8 cellular contexts compared by ENCODE assay signal in genomic region chr17:74961657-74962360, GRCh38. TPM values are rescaled to one million over a fixed set of nuclear protein-coding genes. Genes with fewer than 3 reads are reported as not detected.
DNase-seq lines count a peak whose midpoint lies in the region; ATAC-seq and TF ChIP-seq lines count a peak whose summit lies in the region.

No MANE protein-coding gene starts in this region.

- peak; percentile 88 for TF ChIP-seq CTCF in endodermal cell (conservative IDR thresholded peaks at IDR 0.05)

- CTCF ChIA-PET in activated CD8-positive, alpha-beta memory T cell treated with anti-CD3 and anti-CD28 coated beads, Interleukin-2, amount 10 ng/mL, durations not matched to agents 7 days and 5 days (lab: Charles Lee): interaction anchor here (0.6 to 6.8 kb wide), 63 partner anchors 9 to 517 kb away, joined by 3 to 129 read pairs (median 5); partner anchors contain the start of genes ARMC7, CDR2L, GRB2 and HID1

- H3K4me1 ChIP-seq in endodermal cell (ENCODE audit: control insufficient read depth, insufficient read depth, low read length): no peaks in the 10 kb centered on the region

- H3K36me3 Mint-ChIP-seq in activated CD8-positive, alpha-beta memory T cell treated with anti-CD3 and anti-CD28 coated beads, Interleukin-2, amount 10 ng/mL, durations not matched to agents 7 days and 5 days: no peaks in the 10 kb centered on the region
- no peaks in the 10 kb centered on the region for H3K36me3 Mint-ChIP-seq in endodermal cell (ENCODE audit: low read depth)

- peak; percentile 83 for DNase-seq in COLO668 (lab: John Stamatoyannopoulos, UW; ENCODE audit: unreplicated experiment)
- DNase-seq in HUDEP-2 (lab: John Stamatoyannopoulos, UW; ENCODE audit: unreplicated experiment in 76 of 76): peak in 73 of 76 experiments; percentile 9 to 94 (median 67)
- peak; percentile 59 for DNase-seq in NOMO-1 treated with dmso at 0.1 percent for 144 hours (lab: John Stamatoyannopoulos, UW; ENCODE audit: unreplicated experiment)
- peak; percentile 87 for DNase-seq in activated CD8-positive, alpha-beta memory T cell treated with anti-CD3 and anti-CD28 coated beads, Interleukin-2, amount 10 ng/mL, durations not matched to agents 7 days and 5 days
- peak; percentile 98 for DNase-seq in endodermal cell
- DNase-seq in midbrain (lab: John Stamatoyannopoulos, UW): peak; percentile 85
- DNase-seq in stimulated activated CD8-positive, alpha-beta memory T cell treated with anti-CD3 and anti-CD28 coated beads, Interleukin-2, amount 100 ng/mL, for 48 hours (ENCODE audit: low read depth in 2 of 2): peak; percentile 78 to 80

- H3K9me3 ChIP-seq in endodermal cell (ENCODE audit: control insufficient read depth, low read length): no peaks in the 10 kb centered on the region

- peaks cover 7% of the 10 kb centered on the region for H3K4me1 Mint-ChIP-seq in activated CD8-positive, alpha-beta memory T cell treated with anti-CD3 and anti-CD28 coated beads, Interleukin-2, amount 10 ng/mL, durations not matched to agents 7 days and 5 days
- peaks cover 1% of the 10 kb centered on the region for H3K4me1 Mint-ChIP-seq in endodermal cell

- H3K27me3 ChIP-seq in endodermal cell (ENCODE audit: control insufficient read depth, insufficient read depth, low read length, poor library complexity, severe bottlenecking): peaks cover 26% of the 10 kb centered on the region

- no peak overlapping the region for H3K27ac ChIP-seq in endodermal cell (ENCODE audit: low read depth, low read length)

- no peaks in the 10 kb centered on the region for H3K27me3 Mint-ChIP-seq in activated CD8-positive, alpha-beta memory T cell treated with anti-CD3 and anti-CD28 coated beads, Interleukin-2, amount 10 ng/mL, durations not matched to agents 7 days and 5 days
- peaks cover 22% of the 10 kb centered on the region for H3K27me3 Mint-ChIP-seq in endodermal cell (ENCODE audit: insufficient read depth)

- no peak overlapping the region for H3K9ac ChIP-seq in endodermal cell (ENCODE audit: extremely low read depth, low read length, poor library complexity, severe bottlenecking)

- 46 to 61% methylated on average over 11 to 23 of the region's 23 CpGs for WGBS in endodermal cell (ENCODE audit: insufficient coverage in 1 of 2, insufficient read length in 1 of 2), 2 experiments

- peak; percentile 82 for ATAC-seq in activated CD8-positive, alpha-beta memory T cell treated with anti-CD3 and anti-CD28 coated beads, Interleukin-2, amount 10 ng/mL, durations not matched to agents 7 days and 5 days
- ATAC-seq in HG03196 (IDR thresholded peaks at IDR 0.05; ENCODE audit: unreplicated experiment): no peak

- H3K9me3 Mint-ChIP-seq in activated CD8-positive, alpha-beta memory T cell treated with anti-CD3 and anti-CD28 coated beads, Interleukin-2, amount 10 ng/mL, durations not matched to agents 7 days and 5 days (ENCODE audit: low read depth): no peaks in the 10 kb centered on the region
- no peaks in the 10 kb centered on the region for H3K9me3 Mint-ChIP-seq in endodermal cell

- no peak overlapping the region for H3K4me3 ChIP-seq in endodermal cell (ENCODE audit: low read length)

- no peaks in the 10 kb centered on the region for H3K36me3 ChIP-seq in endodermal cell (ENCODE audit: control insufficient read depth, insufficient read depth, low read length)

- H3K27ac Mint-ChIP-seq in activated CD8-positive, alpha-beta memory T cell treated with anti-CD3 and anti-CD28 coated beads, Interleukin-2, amount 10 ng/mL, durations not matched to agents 7 days and 5 days: no peak overlapping the region
- H3K27ac Mint-ChIP-seq in endodermal cell: no peak overlapping the region

- H3K4me3 Mint-ChIP-seq in activated CD8-positive, alpha-beta memory T cell treated with anti-CD3 and anti-CD28 coated beads, Interleukin-2, amount 10 ng/mL, durations not matched to agents 7 days and 5 days: no peak overlapping the region
- no peak overlapping the region for H3K4me3 Mint-ChIP-seq in endodermal cell

RNA-seq across cellular contexts. Expression of gene HID1, which starts 10.8 kb away (rescaled TPM):
- total RNA-seq in activated CD8-positive, alpha-beta memory T cell treated with anti-CD3 and anti-CD28 coated beads, Interleukin-2, amount 10 ng/mL, durations not matched to agents 7 days and 5 days: not detected
- 10 to 100 TPM in 1 of 2 donors, 1 to 10 TPM in 1; 7.6 to 11.4 TPM for total RNA-seq in endodermal cell
- 9.4 TPM for polyA plus RNA-seq in endodermal cell (2013, experiment 1 of 2)
- 7.9 TPM for polyA plus RNA-seq in endodermal cell (2013, experiment 2 of 2)

RNA-seq across cellular contexts. Expression of gene CDR2L, which starts 25.6 kb away (rescaled TPM):
- total RNA-seq in activated CD8-positive, alpha-beta memory T cell treated with anti-CD3 and anti-CD28 coated beads, Interleukin-2, amount 10 ng/mL, durations not matched to agents 7 days and 5 days: under 1 TPM; 0.32 to 0.47 TPM
- total RNA-seq in endodermal cell: 10 to 100 TPM; 20.4 to 23.6 TPM
- polyA plus RNA-seq in endodermal cell (2013, experiment 1 of 2): 14.9 TPM
- 15.8 TPM for polyA plus RNA-seq in endodermal cell (2013, experiment 2 of 2)

RNA-seq across cellular contexts. Expression of gene OTOP3, which starts 26.1 kb away (rescaled TPM):
- not detected for total RNA-seq in activated CD8-positive, alpha-beta memory T cell treated with anti-CD3 and anti-CD28 coated beads, Interleukin-2, amount 10 ng/mL, durations not matched to agents 7 days and 5 days
- not detected for total RNA-seq in endodermal cell
- polyA plus RNA-seq in endodermal cell (2013, experiment 1 of 2): not detected
- not detected for polyA plus RNA-seq in endodermal cell (2013, experiment 2 of 2)

RNA-seq across cellular contexts. Expression of gene OTOP2, which starts 37.7 kb away (rescaled TPM):
- not detected for total RNA-seq in activated CD8-positive, alpha-beta memory T cell treated with anti-CD3 and anti-CD28 coated beads, Interleukin-2, amount 10 ng/mL, durations not matched to agents 7 days and 5 days
- not detected for total RNA-seq in endodermal cell
- not detected for polyA plus RNA-seq in endodermal cell (2013, experiment 1 of 2)
- polyA plus RNA-seq in endodermal cell (2013, experiment 2 of 2): not detected

RNA-seq across cellular contexts. Expression of gene USH1G, which starts 38.8 kb away (rescaled TPM):
- total RNA-seq in activated CD8-positive, alpha-beta memory T cell treated with anti-CD3 and anti-CD28 coated beads, Interleukin-2, amount 10 ng/mL, durations not matched to agents 7 days and 5 days: not detected
- under 1 TPM; 0.11 to 0.13 TPM for total RNA-seq in endodermal cell
- 0.32 TPM for polyA plus RNA-seq in endodermal cell (2013, experiment 1 of 2)
- 0.25 TPM for polyA plus RNA-seq in endodermal cell (2013, experiment 2 of 2)

Comparison
In these comparisons a context has a peak if more than half of its experiments do, and no peak if none do; other contexts are left out.
1. RNA of gene HID1, which starts 10.8 kb away (total RNA-seq): 7.6 to 11.4 TPM in endodermal cell; not detected in activated CD8-positive, alpha-beta memory T cell treated with anti-CD3 and anti-CD28 coated beads, Interleukin-2, amount 10 ng/mL, durations not matched to agents 7 days and 5 days; every median in the first group is over 4 times any median in the second.
2. RNA of gene CDR2L, which starts 25.6 kb away (total RNA-seq): 20.4 to 23.6 TPM in endodermal cell; 0.32 to 0.47 TPM in activated CD8-positive, alpha-beta memory T cell treated with anti-CD3 and anti-CD28 coated beads, Interleukin-2, amount 10 ng/mL, durations not matched to agents 7 days and 5 days; every median in the first group is over 10 times any median in the second.
3. Peak in every context shown above with its lines, with median percentiles within 50 percentile points of each other: DNase-seq.